28 cellular contexts compared by ENCODE assay signal in the genomic region with DNA sequence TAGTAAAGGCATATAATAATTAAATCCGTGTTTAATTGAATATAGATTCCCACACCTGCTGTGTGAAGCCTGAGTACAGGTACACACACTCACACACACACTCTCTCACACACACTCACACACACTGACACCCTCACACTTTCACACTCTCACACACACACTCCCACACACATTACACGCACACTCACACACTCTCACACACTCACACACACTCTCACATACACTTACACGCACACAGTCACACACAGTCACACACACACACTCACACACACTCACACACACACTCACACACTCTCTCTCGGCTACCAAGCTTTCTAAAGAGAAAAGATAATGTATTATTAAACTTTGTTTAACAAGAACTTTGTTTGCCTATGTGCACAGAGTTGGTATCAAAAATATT.
DNase-seq lines count a peak whose midpoint lies in the region; ATAC-seq, FAIRE-seq and TF ChIP-seq lines count a peak whose summit lies in the region.
"Had no signal": no experiment of that assay in that cellular context is flagged by ENCODE, and none has a peak within 500 bp of the region (broad histone marks: within the 10 kb centered on the region; RNA-seq: fewer than 3 reads in every experiment).

No MANE protein-coding gene starts in this region.

- peaks cover 3% of the 10 kb centered on the region for H3K9me3 Mint-ChIP-seq in neural crest cell

- H3K4me3 ChIP-seq in bronchial epithelial cell (ENCODE audit: low read depth, low read length), result no peak overlapping the region
- H3K4me3 ChIP-seq: BLaER1, GM12878 had no signal

- H3K36me3 ChIP-seq in bronchial epithelial cell (ENCODE audit: control insufficient read depth, insufficient read depth, low read length), result no peaks in the 10 kb centered on the region
- H3K36me3 ChIP-seq: BE2C, BLaER1 had no signal

- no peaks in the 10 kb centered on the region for H3K27me3 ChIP-seq in bronchial epithelial cell (ENCODE audit: control insufficient read depth, insufficient read depth, low read length)
- H3K27me3 ChIP-seq: BE2C, BLaER1 had no signal

- no peak for ATAC-seq in GM19467 (IDR thresholded peaks at IDR 0.05; ENCODE audit: unreplicated experiment)
- no peak for ATAC-seq in HG02973 (IDR thresholded peaks at IDR 0.05; ENCODE audit: unreplicated experiment)
- ATAC-seq: GM12878 had no signal

- H3K36me3 Mint-ChIP-seq in neural crest cell (ENCODE audit: low read depth), result no peaks in the 10 kb centered on the region
- H3K36me3 Mint-ChIP-seq: CD14-positive monocyte; CD4-positive, alpha-beta memory T cell; CD4-positive, CD25-positive, alpha-beta regulatory T cell; CD8-positive, alpha-beta memory T cell had no signal

- TF ChIP-seq CTCF in bronchial epithelial cell (IDR thresholded peaks at IDR 0.05; ENCODE audit: insufficient read depth, low read length, severe bottlenecking) (no peak), neural crest cell (conservative IDR thresholded peaks at IDR 0.05) (no peak)

- DNase-seq in HTR-8/SVneo (ENCODE audit: insufficient read length, low spot score) (no peak), bronchial epithelial cell (ENCODE audit: low read depth) (no peak), neural crest cell (ENCODE audit: low read depth, low spot score) (no peak), HT-29 (ENCODE audit: low spot score) (no peak), NCI-H446 (lab: John Stamatoyannopoulos, UW) (no peak)
- DNase-seq: 8988T; ACHN; BE2C; C1 segment of cervical spinal cord; CD4-positive, alpha-beta memory T cell; CD4-positive, CD25-positive, alpha-beta regulatory T cell; CD8-positive, alpha-beta memory T cell; COR-L47; DMS 273 treated with DMSO at 0.1 percent for 48 hours; DMS153; DMS53; DMS79; DND-41; EL; GDM1 had no signal

- FAIRE-seq in HTR-8/SVneo (lab: Jason Lieb, UNC) (peak; percentile 90), bronchial epithelial cell (lab: Jason Lieb, UNC) (peak; percentile 55)
- FAIRE-seq: A204.1, GM12878, GM12892, GM18507 had no signal

- H3K4me3 Mint-ChIP-seq in neural crest cell, result no peak overlapping the region
- H3K4me3 Mint-ChIP-seq: CD14-positive monocyte; CD4-positive, alpha-beta memory T cell; CD4-positive, CD25-positive, alpha-beta regulatory T cell; CD8-positive, alpha-beta memory T cell had no signal

- H3K27me3 Mint-ChIP-seq in neural crest cell (ENCODE audit: low read depth), result no peaks in the 10 kb centered on the region
- H3K27me3 Mint-ChIP-seq: CD4-positive, alpha-beta memory T cell; CD4-positive, CD25-positive, alpha-beta regulatory T cell; CD8-positive, alpha-beta memory T cell had no signal

- H3K4me1 Mint-ChIP-seq in neural crest cell, result no peaks in the 10 kb centered on the region
- H3K4me1 Mint-ChIP-seq: CD14-positive monocyte; CD4-positive, alpha-beta memory T cell; CD4-positive, CD25-positive, alpha-beta regulatory T cell; CD8-positive, alpha-beta memory T cell had no signal

- peak overlapping the region; percentile 15 for H3K27ac Mint-ChIP-seq in neural crest cell (ENCODE audit: unreplicated experiment)
- H3K27ac Mint-ChIP-seq: CD4-positive, alpha-beta memory T cell; CD4-positive, CD25-positive, alpha-beta regulatory T cell; CD8-positive, alpha-beta memory T cell had no signal
